ENCODE assay signal across 7 cellular contexts in the genomic region with DNA sequence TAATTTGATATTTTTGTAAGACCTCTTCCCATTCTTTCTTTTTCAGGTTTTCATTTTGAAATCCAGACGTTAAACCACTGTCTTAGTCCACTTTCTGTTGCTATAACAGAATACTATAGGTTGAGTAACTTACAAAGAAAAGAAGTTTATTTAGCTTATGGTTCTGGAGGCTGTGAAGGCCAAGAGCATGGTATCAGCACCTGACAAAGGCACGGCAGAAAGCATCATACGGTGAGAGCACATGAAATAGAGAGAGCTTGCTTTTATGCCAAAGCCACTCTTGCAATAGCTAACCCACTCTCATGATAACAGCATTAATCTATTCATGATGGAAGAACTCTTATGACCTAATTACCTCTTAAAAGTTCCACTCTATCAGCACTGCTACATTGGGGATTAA.
"Had no signal": no experiment of that assay in that cellular context is flagged by ENCODE, and none has a peak within 500 bp of the region (broad histone marks: within the 10 kb centered on the region; RNA-seq: fewer than 3 reads in every experiment).

No MANE protein-coding gene starts in this region.

- ATAC-seq: GM12878 had no signal

- H3K4me3 ChIP-seq: GM12878 had no signal

- FAIRE-seq: GM12878, GM12891, GM12892, GM18507, GM19239 had no signal

- DNase-seq: GDM1, GF-D8 had no signal
